17 cellular contexts compared by ENCODE assay signal in genomic region chr17:39543669-39544068, GRCh38.
A peak's percentile ranks its signal among the peaks of the same experiment; 100 is the strongest.
DNase-seq lines count a peak whose midpoint lies in the region; ATAC-seq, FAIRE-seq and TF ChIP-seq lines count a peak whose summit lies in the region.
"Had no signal": no experiment of that assay in that cellular context is flagged by ENCODE, and none has a peak within 500 bp of the region (broad histone marks: within the 10 kb centered on the region; RNA-seq: fewer than 3 reads in every experiment).

No MANE protein-coding gene starts in this region.

- no peaks in the 10 kb centered on the region for H3K27me3 Mint-ChIP-seq in activated T-helper 17 cell treated with anti-CD3 and anti-CD28 coated beads, Interleukin-2, amount 50 U/mL, for 72 hours
- H3K27me3 Mint-ChIP-seq: B cell; CD8-positive, alpha-beta memory T cell had no signal

- peaks cover 19 to 35% (median 24%) of the 10 kb centered on the region in 10 experiments for H3K4me1 ChIP-seq in BLaER1 treated with 17β-estradiol and CSF1 and Interleukin-3, amounts not matched to agents 10 nM and 100 nM
- H3K4me1 ChIP-seq in left lung = peaks cover 0 to 18% of the 10 kb centered on the region in 2 donors
- no peaks in the 10 kb centered on the region for H3K4me1 ChIP-seq in small intestine (ENCODE audit: control insufficient read depth in 2 of 2, insufficient read depth in 1 of 2, low read depth in 1 of 2, low read length in 1 of 2)

- H3K36me3 Mint-ChIP-seq in activated T-helper 17 cell treated with anti-CD3 and anti-CD28 coated beads, Interleukin-2, amount 50 U/mL, for 72 hours (ENCODE audit: low read depth) = peaks cover 34% of the 10 kb centered on the region
- H3K36me3 Mint-ChIP-seq in stimulated activated effector memory CD8-positive, alpha-beta T cell treated with anti-CD3 and anti-CD28 coated beads, Interleukin-12 subunit alpha, Interleukin-12 subunit beta, amount 100 ng/mL, for 72 hours = peaks cover 31% of the 10 kb centered on the region

- peak overlapping the region; percentile 18 for H3K27ac Mint-ChIP-seq in activated T-helper 17 cell treated with anti-CD3 and anti-CD28 coated beads, Interleukin-2, amount 50 U/mL, for 72 hours
- H3K27ac Mint-ChIP-seq in stimulated activated effector memory CD8-positive, alpha-beta T cell treated with anti-CD3 and anti-CD28 coated beads, Interleukin-12 subunit alpha, Interleukin-12 subunit beta, amount 100 ng/mL, for 72 hours = no peak overlapping the region
- H3K27ac Mint-ChIP-seq: B cell; CD8-positive, alpha-beta memory T cell had no signal

- H3K4me3 ChIP-seq in BLaER1 treated with 17β-estradiol and CSF1 and Interleukin-3, amounts not matched to agents 10 nM and 100 nM = no peak overlapping the region
- H3K4me3 ChIP-seq in left lung (no peak overlapping the region), small intestine (ENCODE audit: low read depth in 1 of 2, low read length in 2 of 2) (no peak overlapping the region)

- ATAC-seq in activated T-helper 17 cell treated with anti-CD3 and anti-CD28 coated beads, Interleukin-2, amount 50 U/mL, for 72 hours (replicated peaks) = no peak
- ATAC-seq in left lung (no peak), HG02870 (IDR thresholded peaks at IDR 0.05; ENCODE audit: unreplicated experiment) (no peak)
- ATAC-seq in stimulated activated effector memory CD8-positive, alpha-beta T cell treated with anti-CD3 and anti-CD28 coated beads, Interleukin-12 subunit alpha, Interleukin-12 subunit beta, amount 100 ng/mL, for 72 hours = no peak

- FAIRE-seq in small intestine (lab: Jason Lieb, UNC) = no peak
- FAIRE-seq: GM19239 had no signal

- H3K4me3 Mint-ChIP-seq in activated T-helper 17 cell treated with anti-CD3 and anti-CD28 coated beads, Interleukin-2, amount 50 U/mL, for 72 hours = no peak overlapping the region
- no peak overlapping the region for H3K4me3 Mint-ChIP-seq in stimulated activated effector memory CD8-positive, alpha-beta T cell treated with anti-CD3 and anti-CD28 coated beads, Interleukin-12 subunit alpha, Interleukin-12 subunit beta, amount 100 ng/mL, for 72 hours
- H3K4me3 Mint-ChIP-seq: B cell; CD14-positive monocyte; CD8-positive, alpha-beta memory T cell; H9 had no signal

- H3K4me1 Mint-ChIP-seq in activated T-helper 17 cell treated with anti-CD3 and anti-CD28 coated beads, Interleukin-2, amount 50 U/mL, for 72 hours = no peaks in the 10 kb centered on the region
- H3K4me1 Mint-ChIP-seq in stimulated activated effector memory CD8-positive, alpha-beta T cell treated with anti-CD3 and anti-CD28 coated beads, Interleukin-12 subunit alpha, Interleukin-12 subunit beta, amount 100 ng/mL, for 72 hours = no peaks in the 10 kb centered on the region
- H3K4me1 Mint-ChIP-seq: H9 had no signal

- H3K36me3 ChIP-seq in BLaER1 treated with 17β-estradiol and CSF1 and Interleukin-3, amounts not matched to agents 10 nM and 100 nM = peaks cover 28 to 46% (median 33%) of the 10 kb centered on the region in 11 experiments
- peaks cover 0 to 39% of the 10 kb centered on the region in 2 donors for H3K36me3 ChIP-seq in left lung
- H3K36me3 ChIP-seq in small intestine (ENCODE audit: control insufficient read depth in 2 of 2, insufficient read depth in 2 of 2, low read length in 2 of 2) = no peaks in the 10 kb centered on the region

- intact Hi-C loops in left lung (cut with DNase I) = no loop called here

- no peak overlapping the region for H3K9ac ChIP-seq in BLaER1 treated with 17β-estradiol and CSF1 and Interleukin-3, amounts not matched to agents 10 nM and 100 nM

- H4K20me1 ChIP-seq in BLaER1 treated with 17β-estradiol and CSF1 and Interleukin-3, amounts not matched to agents 10 nM and 100 nM = peaks cover 0 to 16% (median 6%) of the 10 kb centered on the region in 11 experiments; a peak in 12 of 22 replicates

- H3K9me3 Mint-ChIP-seq in activated T-helper 17 cell treated with anti-CD3 and anti-CD28 coated beads, Interleukin-2, amount 50 U/mL, for 72 hours = no peaks in the 10 kb centered on the region
- H3K9me3 Mint-ChIP-seq in stimulated activated effector memory CD8-positive, alpha-beta T cell treated with anti-CD3 and anti-CD28 coated beads, Interleukin-12 subunit alpha, Interleukin-12 subunit beta, amount 100 ng/mL, for 72 hours = no peaks in the 10 kb centered on the region
- H3K9me3 Mint-ChIP-seq: CD8-positive, alpha-beta memory T cell; H9 had no signal

- peak overlapping the region in 6 of 11 experiments; percentile 24 to 58 (median 56); a peak in 9 of 22 replicates for H3K4me2 ChIP-seq in BLaER1 treated with 17β-estradiol and CSF1 and Interleukin-3, amounts not matched to agents 10 nM and 100 nM

- DNase-seq in left lung = no peak
- DNase-seq in small intestine = peak; percentile 62
- DNase-seq in stimulated activated effector memory CD8-positive, alpha-beta T cell treated with anti-CD3 and anti-CD28 coated beads, Interleukin-12 subunit alpha, Interleukin-12 subunit beta, amount 100 ng/mL, for 72 hours (ENCODE audit: low spot score in 2 of 2) = no peak
- no peak for DNase-seq in kidney glomerular epithelial cell (lab: John Stamatoyannopoulos, UW)
- DNase-seq: ACHN; CD8-positive, alpha-beta memory T cell; DMS53; GF-D8; GOT3; H9 had no signal

- no peak overlapping the region for H3K27ac ChIP-seq in BLaER1 treated with 17β-estradiol and CSF1 and Interleukin-3, amounts not matched to agents 10 nM and 100 nM
- H3K27ac ChIP-seq in left lung (peak overlapping the region; percentile 18 to 53), small intestine (ENCODE audit: low read depth in 1 of 2, low read length in 1 of 2) (no peak overlapping the region)

- H3K9me3 ChIP-seq in BLaER1 treated with 17β-estradiol and CSF1 and Interleukin-3, amounts not matched to agents 10 nM and 100 nM (replicated peaks in 1 of 11) = no peaks in the 10 kb centered on the region
- H3K9me3 ChIP-seq in left lung = no peaks in the 10 kb centered on the region
- H3K9me3 ChIP-seq in small intestine (ENCODE audit: control insufficient read depth, low read depth) = no peaks in the 10 kb centered on the region
- H3K9me3 ChIP-seq: Caco-2 had no signal

- TF ChIP-seq CTCF in left lung (IDR thresholded peaks at IDR 0.05) = no peak

- H3K27me3 ChIP-seq in BLaER1 treated with 17β-estradiol and CSF1 and Interleukin-3, amounts not matched to agents 10 nM and 100 nM = no peaks in the 10 kb centered on the region
- H3K27me3 ChIP-seq in left lung = no peaks in the 10 kb centered on the region
- no peaks in the 10 kb centered on the region for H3K27me3 ChIP-seq in small intestine (ENCODE audit: control insufficient read depth in 2 of 2, insufficient read depth in 2 of 2, low read length in 2 of 2)

Comparison
In these comparisons a context has a peak if more than half of its experiments do, and no peak if none do; other contexts are left out.
1. H3K27ac ChIP-seq: peak in left lung (2 of 2); none in BLaER1 treated with 17β-estradiol and CSF1 and Interleukin-3, amounts not matched to agents 10 nM and 100 nM (0 of 11) and small intestine (0 of 2).